ENCODE assay signal across 20 cellular contexts in genomic region chr10:86243651-86244155, GRCh38.
"Had no signal": no experiment of that assay in that cellular context is flagged by ENCODE, and none has a peak within 500 bp of the region (broad histone marks: within the 10 kb centered on the region; RNA-seq: fewer than 3 reads in every experiment).

No MANE protein-coding gene starts in this region.

- DNase-seq: KBM-7, MV-4-11, NCI-H1048, NCI-H1105, NCI-H1694, NCI-H187 treated with DMSO at 0.1 percent for 48 hours, NCI-H2029 treated with DMSO at 0.1 percent for 48 hours, NCI-H2107, NCI-H226, NCI-H446, NCI-H774, PC-3, SHP77, SW 1271, T-cell had no signal

- FAIRE-seq: HTR-8/SVneo had no signal

- H3K36me3 Mint-ChIP-seq: T-cell had no signal

- H3K27ac Mint-ChIP-seq: T-cell had no signal

- H3K4me2 ChIP-seq: SK-N-SH had no signal

- H3K27ac ChIP-seq: HL-60, RWPE1 had no signal

- H3K9me3 Mint-ChIP-seq: T-cell had no signal

- H3K9ac ChIP-seq: SK-N-SH had no signal

- H3K4me3 Mint-ChIP-seq: T-cell had no signal

- H3K9me3 ChIP-seq: SK-N-SH had no signal

- H3K4me1 Mint-ChIP-seq: T-cell had no signal

- ATAC-seq: Panc1, PC-3, T-cell had no signal
